9 cellular contexts compared by ENCODE assay signal in the genomic region with DNA sequence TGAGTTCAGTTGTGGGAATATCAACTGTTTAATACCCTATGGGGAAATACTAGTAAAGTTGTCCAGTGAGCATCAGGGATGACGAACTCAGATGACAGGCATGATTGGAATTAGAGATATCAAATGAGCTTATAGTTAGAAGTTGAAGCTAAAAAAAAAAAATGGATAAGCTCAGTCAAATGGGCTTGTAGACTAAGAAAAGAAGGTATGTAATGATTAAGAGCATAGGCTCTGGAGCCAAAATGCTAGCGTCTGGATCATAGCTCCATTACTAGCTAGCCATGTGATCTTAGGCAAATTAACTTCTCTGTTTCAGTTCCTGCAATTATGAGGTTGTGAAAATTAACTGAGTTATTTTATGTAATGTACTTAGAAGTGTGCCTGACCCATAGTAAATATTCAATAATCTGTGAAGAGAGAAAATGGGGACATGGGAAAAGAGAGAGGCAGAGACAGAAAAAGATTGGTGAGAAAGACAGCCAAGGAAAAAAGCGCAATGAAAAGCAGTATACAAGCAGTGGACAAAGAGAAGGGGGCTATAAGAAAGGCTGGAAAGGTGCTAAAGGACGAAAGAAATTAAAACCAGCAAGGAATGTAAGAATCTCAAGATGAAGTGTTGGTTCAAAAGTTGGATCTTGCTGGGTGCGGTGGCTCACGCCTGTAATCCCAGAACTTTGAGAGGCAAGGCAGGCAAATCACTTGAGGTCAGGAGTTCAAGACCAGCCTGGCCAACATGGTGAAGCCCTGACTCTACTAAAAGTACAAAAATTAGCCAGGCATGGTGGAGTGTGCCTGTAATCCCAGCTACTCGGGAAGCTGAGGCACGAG.
DNase-seq lines count a peak whose midpoint lies in the region; ATAC-seq and TF ChIP-seq lines count a peak whose summit lies in the region.
"Had no signal": no experiment of that assay in that cellular context is flagged by ENCODE, and none has a peak within 500 bp of the region (broad histone marks: within the 10 kb centered on the region; RNA-seq: fewer than 3 reads in every experiment).

No MANE protein-coding gene starts in this region.

- peaks cover 8 to 34% of the 10 kb centered on the region in 2 donors for H3K4me1 ChIP-seq in left lung

- H3K9me3 ChIP-seq in left lung = no peaks in the 10 kb centered on the region

- ATAC-seq in GM18909 (IDR thresholded peaks at IDR 0.05; ENCODE audit: poor library complexity, unreplicated experiment) (peak; percentile 57), HG03097 (IDR thresholded peaks at IDR 0.05; ENCODE audit: low FRiP score, unreplicated experiment) (peak; percentile 33), SK-N-SH treated with all-trans-retinoic acid at 6 μM for 48 hours (peak; percentile 81), left lung (no peak), Right ventricle myocardium inferior (no peak)
- ATAC-seq: HCT116 had no signal

- intact Hi-C loops in left lung (cut with DNase I) (no loop called here), Right ventricle myocardium inferior (cut with DNase I) (no loop called here)

- peak; percentile 75 for DNase-seq in AG08395 (ENCODE audit: low spot score)
- DNase-seq in left lung = no peak
- no peak for DNase-seq in NCI-H2029 treated with DMSO at 0.1 percent for 48 hours (lab: John Stamatoyannopoulos, UW)
- DNase-seq in NCI-H1048 (lab: John Stamatoyannopoulos, UW) = no peak
- DNase-seq in Right ventricle myocardium inferior (ENCODE audit: missing footprints) = no peak

- TF ChIP-seq CTCF in left lung (IDR thresholded peaks at IDR 0.05) = no peak

- no peak overlapping the region for H3K4me3 ChIP-seq in left lung

- H3K36me3 ChIP-seq in left lung = no peaks in the 10 kb centered on the region

- no peaks in the 10 kb centered on the region for H3K27me3 ChIP-seq in left lung

- peak overlapping the region; percentile 50 to 62 for H3K27ac ChIP-seq in left lung

TF ChIP-seq in SK-N-SH treated with all-trans-retinoic acid at 6 μM for 48 hours, 23 proteins besides CTCF, POLR2A, EP300 and RAD21:
- no peak for TF ChIP-seq ZFP3 (CRISPR knock-in tag; IDR thresholded peaks at IDR 0.05)
- no peak for TF ChIP-seq TOX (CRISPR knock-in tag; IDR thresholded peaks at IDR 0.05; ENCODE audit: borderline replicate concordance)
- TF ChIP-seq ISL1 (CRISPR knock-in tag; IDR thresholded peaks at IDR 0.05) = peak; percentile 74
- 0 out of 2 replicates have a peak, but pooled peaks have one; percentile 32 for TF ChIP-seq ZC3H10 (CRISPR knock-in tag; IDR thresholded peaks at IDR 0.05)

Comparison
In these comparisons a context has a peak if more than half of its experiments do, and no peak if none do; other contexts are left out.
1. ATAC-seq: peak in GM18909 (single experiment), HG03097 (single experiment) and SK-N-SH treated with all-trans-retinoic acid at 6 μM for 48 hours (single experiment); none in left lung (single experiment) and Right ventricle myocardium inferior (single experiment).